In genomic region chr1:66676616-66677298, GRCh38 we compare ENCODE assay signal across 14 cellular contexts.
DNase-seq lines count a peak whose midpoint lies in the region; ATAC-seq, FAIRE-seq and TF ChIP-seq lines count a peak whose summit lies in the region.
"Had no signal": no experiment of that assay in that cellular context is flagged by ENCODE, and none has a peak within 500 bp of the region (broad histone marks: within the 10 kb centered on the region; RNA-seq: fewer than 3 reads in every experiment).

No MANE protein-coding gene starts in this region.

- peak overlapping the region; percentile 50 for H3K9ac ChIP-seq in skeletal muscle satellite cell (ENCODE audit: low read depth, low read length)

- TF ChIP-seq POLR2A in body of pancreas (IDR thresholded peaks at IDR 0.05): no peak

- intact Hi-C loops in body of pancreas (cut with DNase I) (no loop called here), left ventricle myocardium superior (cut with micrococcal nuclease) (no loop called here)

- H3K4me2 ChIP-seq in skeletal muscle satellite cell (ENCODE audit: low read length): peak overlapping the region; percentile 49

- H3K4me1 ChIP-seq in body of pancreas (no peaks in the 10 kb centered on the region), skeletal muscle satellite cell (ENCODE audit: control insufficient read depth, insufficient read depth, low read length) (peaks cover 34% of the 10 kb centered on the region), small intestine (ENCODE audit: control insufficient read depth in 2 of 2, insufficient read depth in 1 of 2, low read depth in 1 of 2, low read length in 1 of 2) (no peaks in the 10 kb centered on the region)

- H3K9me3 ChIP-seq in body of pancreas (no peaks in the 10 kb centered on the region), skeletal muscle satellite cell (replicated peaks; ENCODE audit: low read length) (no peaks in the 10 kb centered on the region), small intestine (ENCODE audit: control insufficient read depth, low read depth) (no peaks in the 10 kb centered on the region)

- no peak for FAIRE-seq in small intestine (lab: Jason Lieb, UNC)
- FAIRE-seq: frontal cortex, K562 had no signal

- DNase-seq in GM03348 (ENCODE audit: low spot score): peak; percentile 70
- DNase-seq in body of pancreas: peak in 1 of 4 donors; percentile 16
- DNase-seq in left ventricle myocardium superior: no peak
- no peak for DNase-seq in small intestine
- DNase-seq in OCI-M1 (lab: John Stamatoyannopoulos, UW): no peak
- DNase-seq in ACHN: no peak
- DNase-seq in foreskin melanocyte: no peak
- DNase-seq: activated CD4-positive, alpha-beta T cell treated with anti-CD3 and anti-CD28 coated beads, Interleukin-2, amount 10 ng/mL, durations not matched to agents 7 days and 5 days; activated naive CD4-positive, alpha-beta T cell treated with anti-CD3 and anti-CD28 coated beads, Interleukin-2, amount 10 ng/mL, durations not matched to agents 7 days and 5 days; COR-L47; NCI-H226 had no signal

- H3K27me3 ChIP-seq in body of pancreas (no peaks in the 10 kb centered on the region), skeletal muscle satellite cell (ENCODE audit: control insufficient read depth, insufficient read depth, low read length) (no peaks in the 10 kb centered on the region), small intestine (ENCODE audit: control insufficient read depth in 2 of 2, insufficient read depth in 2 of 2, low read length in 2 of 2) (no peaks in the 10 kb centered on the region)

- WGBS in body of pancreas, 2 donors: 58 to 66% methylated on average over 3 of the region's 3 CpGs
- WGBS in small intestine, 3 donors: 59 to 76% (median 71%) methylated on average over 3 of the region's 3 CpGs

- H3K36me3 ChIP-seq in body of pancreas (replicated peaks in 1 of 2; ENCODE audit: insufficient read depth in 1 of 2, low read depth in 2 of 2) (no peaks in the 10 kb centered on the region), skeletal muscle satellite cell (ENCODE audit: insufficient read depth, low read length) (peaks cover 7% of the 10 kb centered on the region), small intestine (ENCODE audit: control insufficient read depth in 2 of 2, insufficient read depth in 2 of 2, low read length in 2 of 2) (no peaks in the 10 kb centered on the region)

- H3K4me3 ChIP-seq in body of pancreas: no peak overlapping the region
- no peak overlapping the region for H3K4me3 ChIP-seq in skeletal muscle satellite cell (ENCODE audit: low read length)
- H3K4me3 ChIP-seq in small intestine (ENCODE audit: low read depth in 1 of 2, low read length in 2 of 2): no peak overlapping the region
- H3K4me3 ChIP-seq: K562 had no signal

- in situ Hi-C loops in ACHN (cut with HindIII; ENCODE audit: low pct_ligation_motif_present, low pct_unique_long_range_greater_than_20kb, low sequenced_read_pairs): no loop called here

- ATAC-seq in body of pancreas: peak; percentile 38
- ATAC-seq in left ventricle myocardium superior: peak; percentile 96
- ATAC-seq: K562 had no signal

- no peak for TF ChIP-seq CTCF in body of pancreas (IDR thresholded peaks at IDR 0.05)

- H3K27ac ChIP-seq in body of pancreas: no peak overlapping the region
- peak overlapping the region in 1 of 2 donors; percentile 17 for H3K27ac ChIP-seq in small intestine (ENCODE audit: low read depth in 1 of 2, low read length in 1 of 2)
